ENCODE assay signal across 16 cellular contexts in genomic region chr7:84022009-84022408, GRCh38.
"Had no signal": no experiment of that assay in that cellular context is flagged by ENCODE, and none has a peak within 500 bp of the region (broad histone marks: within the 10 kb centered on the region; RNA-seq: fewer than 3 reads in every experiment).

No MANE protein-coding gene starts in this region.

- H3K27me3 ChIP-seq: colonic mucosa, esophagus squamous epithelium, gastroesophageal sphincter, right atrium auricular region, stomach, transverse colon had no signal

- H3K4me3 Mint-ChIP-seq: naive thymus-derived CD8-positive, alpha-beta T cell; neural crest cell had no signal

- H3K27ac ChIP-seq: colonic mucosa, esophagus squamous epithelium, gastroesophageal sphincter, stomach, thoracic aorta had no signal

- DNase-seq: dermis blood vessel endothelial cell; esophagus squamous epithelium; hypothalamus; kidney glomerular epithelial cell; naive thymus-derived CD8-positive, alpha-beta T cell; stimulated activated CD4-positive, alpha-beta T cell treated with anti-CD3 and anti-CD28 coated beads, Interleukin-12 subunit alpha, Interleukin-12 subunit beta, amount 100 ng/mL, for 4 hours; stimulated activated naive CD4-positive, alpha-beta T cell; stomach; substantia nigra; transverse colon had no signal

- ATAC-seq: gastroesophageal sphincter; naive thymus-derived CD8-positive, alpha-beta T cell had no signal

- H3K9me3 Mint-ChIP-seq: neural crest cell had no signal

- H3K9me3 ChIP-seq: colonic mucosa, esophagus squamous epithelium, gastroesophageal sphincter, mucosa of descending colon, right atrium auricular region, stomach, thoracic aorta, transverse colon had no signal

- H3K36me3 ChIP-seq: colonic mucosa, esophagus squamous epithelium, gastroesophageal sphincter, right atrium auricular region, stomach, thoracic aorta, transverse colon had no signal

- H3K4me3 ChIP-seq: colonic mucosa, esophagus squamous epithelium, gastroesophageal sphincter, mucosa of descending colon, right atrium auricular region, stomach, thoracic aorta, transverse colon had no signal

- H3K36me3 Mint-ChIP-seq: naive thymus-derived CD8-positive, alpha-beta T cell had no signal

- H3K27ac Mint-ChIP-seq: naive thymus-derived CD8-positive, alpha-beta T cell had no signal

- H3K27me3 Mint-ChIP-seq: naive thymus-derived CD8-positive, alpha-beta T cell had no signal
